8 cellular contexts compared by ENCODE assay signal in genomic region chr16:28981517-28981916, GRCh38.
A peak's percentile ranks its signal among the peaks of the same experiment; 100 is the strongest.
DNase-seq lines count a peak whose midpoint lies in the region; ATAC-seq lines count a peak whose summit lies in the region.

No MANE protein-coding gene starts in this region.

- no peak for ATAC-seq in GM18909 (IDR thresholded peaks at IDR 0.05; ENCODE audit: poor library complexity, unreplicated experiment)

- DNase-seq in NK-92 treated with Interleukin-12 subunit alpha and Interleukin-12 subunit beta, amount 100 ng/mL, for 24 hours (lab: John Stamatoyannopoulos, UW), result peak; percentile 29
- DNase-seq in NK-92 (lab: John Stamatoyannopoulos, UW; ENCODE audit: unreplicated experiment) (no peak), OCI-M1 (lab: John Stamatoyannopoulos, UW) (peak; percentile 74), ecto neural progenitor cell (ENCODE audit: low spot score) (peak; percentile 54), DMS79 treated with DMSO at 0.1 percent for 48 hours (lab: John Stamatoyannopoulos, UW) (no peak), GDM1 (lab: John Stamatoyannopoulos, UW) (no peak)
- peak; percentile 64 to 73 for DNase-seq in stimulated activated CD4-positive, alpha-beta T cell treated with anti-CD3 and anti-CD28 coated beads, Interleukin-2, amount 100 ng/mL, for 48 hours

Comparison
In these comparisons a context has a peak if more than half of its experiments do, and no peak if none do; other contexts are left out.
1. DNase-seq: peak in NK-92 treated with Interleukin-12 subunit alpha and Interleukin-12 subunit beta, amount 100 ng/mL, for 24 hours (single experiment), OCI-M1 (single experiment), ecto neural progenitor cell (single experiment) and stimulated activated CD4-positive, alpha-beta T cell treated with anti-CD3 and anti-CD28 coated beads, Interleukin-2, amount 100 ng/mL, for 48 hours (2 of 2); none in NK-92 (single experiment), DMS79 treated with DMSO at 0.1 percent for 48 hours (single experiment) and GDM1 (single experiment).